10 cellular contexts compared by ENCODE assay signal in the genomic region with DNA sequence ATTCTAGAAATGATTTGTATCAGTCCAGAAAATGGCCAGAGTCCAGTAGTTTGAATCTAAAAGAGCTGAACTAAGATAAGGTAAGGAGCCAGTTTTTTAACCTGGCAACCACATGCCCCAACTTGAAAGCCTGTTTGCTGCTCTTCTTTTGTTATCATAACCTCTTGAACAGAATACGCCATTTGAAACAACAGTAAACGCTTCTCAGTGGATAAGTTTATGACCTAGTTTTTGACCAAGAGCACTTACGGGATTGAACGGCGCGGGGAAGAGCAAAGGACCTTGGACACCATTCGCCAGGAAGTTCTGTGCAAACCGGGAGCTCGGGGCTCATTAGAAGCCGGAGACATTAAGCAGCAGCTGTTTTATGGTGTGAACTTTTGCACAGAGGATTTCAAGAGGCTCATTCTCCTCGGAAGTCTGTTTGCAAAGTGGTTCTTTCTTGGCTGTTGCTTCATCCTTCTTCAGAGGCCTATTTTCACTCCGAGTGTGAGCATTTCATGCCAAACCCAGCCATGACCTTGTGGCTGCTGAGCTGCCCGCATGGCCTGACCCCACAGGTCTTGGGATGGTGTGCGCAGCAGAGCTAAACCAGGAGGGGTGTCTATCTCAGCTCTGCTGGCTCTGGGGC.
DNase-seq lines count a peak whose midpoint lies in the region; ATAC-seq and TF ChIP-seq lines count a peak whose summit lies in the region.
"Had no signal": no experiment of that assay in that cellular context is flagged by ENCODE, and none has a peak within 500 bp of the region (broad histone marks: within the 10 kb centered on the region; RNA-seq: fewer than 3 reads in every experiment).

No MANE protein-coding gene starts in this region.

- H3K27ac ChIP-seq in SK-N-MC (peak overlapping the region; percentile 42; the same call in 1 of the 2 replicates), right cardiac atrium (ENCODE audit: low read length) (peak overlapping the region; percentile 4), smooth muscle cell (ENCODE audit: low read depth) (peak overlapping the region; percentile 59)
- H3K27ac ChIP-seq: SJSA1 had no signal

- H3K4me2 ChIP-seq in smooth muscle cell = peak overlapping the region; percentile 81

- H3K27ac Mint-ChIP-seq in activated T-cell treated with anti-CD3 and anti-CD28 coated beads, Interleukin-2, amount 50 U/mL, for 72 hours = no peak overlapping the region

- peak; percentile 70 to 72 for ATAC-seq in right cardiac atrium
- ATAC-seq in GM19328 (IDR thresholded peaks at IDR 0.05; ENCODE audit: unreplicated experiment) = no peak
- no peak for ATAC-seq in activated T-cell treated with anti-CD3 and anti-CD28 coated beads, Interleukin-2, amount 50 U/mL, for 72 hours (replicated peaks in 1 of 2)
- ATAC-seq in GM19455 (IDR thresholded peaks at IDR 0.05; ENCODE audit: unreplicated experiment) = no peak

- intact Hi-C loops in right cardiac atrium (cut with DNase I) = no loop called here

- CTCF ChIA-PET in HEK293T (lab: Yijun Ruan, JAX) = interaction anchor here (0.5 to 0.7 kb wide), 2 partner anchors 77 to 207 kb away, joined by 3 to 4 read pairs; no protein-coding TSS in a partner anchor

- DNase-seq in HEK293T (ENCODE audit: extremely low spot score) (no peak), SK-N-MC (ENCODE audit: low read depth, low spot score) (no peak), right cardiac atrium (peak in 2 of 3 donors; percentile 29 to 66), smooth muscle cell (lab: John Stamatoyannopoulos, UW; ENCODE audit: unreplicated experiment) (no peak), NOMO-1 treated with dmso at 0.1 percent for 144 hours (lab: John Stamatoyannopoulos, UW; ENCODE audit: unreplicated experiment) (no peak)
- no peak for DNase-seq in activated T-cell treated with anti-CD3 and anti-CD28 coated beads, Interleukin-2, amount 50 U/mL, for 72 hours
- DNase-seq: activated T-cell treated with anti-CD3 and anti-CD28 coated beads for 4 hours had no signal

- POLR2A ChIA-PET in HEK293T (lab: Yijun Ruan, JAX) = interaction anchor here (1.0 to 1.7 kb wide), 3 partner anchors 16 to 215 kb away, joined by 3 to 5 read pairs (median 3); partner anchors contain the start of gene SOX4

- H3K36me3 ChIP-seq in SK-N-MC (ENCODE audit: insufficient read depth, low read length) = no peaks in the 10 kb centered on the region
- H3K36me3 ChIP-seq in smooth muscle cell (ENCODE audit: low read depth) = no peaks in the 10 kb centered on the region
- H3K36me3 ChIP-seq: SJSA1 had no signal

- H3K9me3 Mint-ChIP-seq in activated T-cell treated with anti-CD3 and anti-CD28 coated beads, Interleukin-2, amount 50 U/mL, for 72 hours = no peaks in the 10 kb centered on the region

- no peak overlapping the region for H3K4me3 Mint-ChIP-seq in activated T-cell treated with anti-CD3 and anti-CD28 coated beads, Interleukin-2, amount 50 U/mL, for 72 hours

- no peak overlapping the region for H3K4me3 ChIP-seq in SK-N-MC
- peak overlapping the region; percentile 18 for H3K4me3 ChIP-seq in right cardiac atrium (ENCODE audit: low read length)
- no peak overlapping the region for H3K4me3 ChIP-seq in smooth muscle cell
- H3K4me3 ChIP-seq: SJSA1 had no signal

- H3K9me3 ChIP-seq in SK-N-MC (ENCODE audit: low read depth, low read length) (no peaks in the 10 kb centered on the region), right cardiac atrium (ENCODE audit: control insufficient read depth, low read length) (no peaks in the 10 kb centered on the region), smooth muscle cell (replicated peaks; ENCODE audit: low read depth) (no peaks in the 10 kb centered on the region)
- H3K9me3 ChIP-seq: SJSA1 had no signal

- H3K27me3 ChIP-seq in right cardiac atrium (ENCODE audit: control insufficient read depth, insufficient read depth) (no peaks in the 10 kb centered on the region), smooth muscle cell (ENCODE audit: low read depth) (no peaks in the 10 kb centered on the region)
- H3K27me3 ChIP-seq: SJSA1 had no signal

- no peaks in the 10 kb centered on the region for H3K36me3 Mint-ChIP-seq in activated T-cell treated with anti-CD3 and anti-CD28 coated beads, Interleukin-2, amount 50 U/mL, for 72 hours (ENCODE audit: insufficient read depth in 2 of 2)

- no peaks in the 10 kb centered on the region for H3K79me2 ChIP-seq in smooth muscle cell (ENCODE audit: low read depth)

- 22% methylated on average over 14 of the region's 14 CpGs for WGBS in right cardiac atrium
- WGBS in smooth muscle cell (ENCODE audit: low lambda C conversion rate) = 33% methylated on average over 14 of the region's 14 CpGs

- peak overlapping the region; percentile 46 for H2AFZ ChIP-seq in smooth muscle cell (ENCODE audit: low read depth)

- peaks cover 9% of the 10 kb centered on the region for H3K4me1 ChIP-seq in right cardiac atrium (ENCODE audit: control insufficient read depth, insufficient read depth, low read length)
- H3K4me1 ChIP-seq in smooth muscle cell (ENCODE audit: low read depth) = no peaks in the 10 kb centered on the region

- no peaks in the 10 kb centered on the region for H3K4me1 Mint-ChIP-seq in activated T-cell treated with anti-CD3 and anti-CD28 coated beads, Interleukin-2, amount 50 U/mL, for 72 hours (ENCODE audit: low read depth)

- no peaks in the 10 kb centered on the region for H3K27me3 Mint-ChIP-seq in activated T-cell treated with anti-CD3 and anti-CD28 coated beads, Interleukin-2, amount 50 U/mL, for 72 hours (ENCODE audit: low read depth)

- no peaks in the 10 kb centered on the region for H4K20me1 ChIP-seq in smooth muscle cell (ENCODE audit: low read depth)

- no peak overlapping the region for H3K9ac ChIP-seq in SK-N-MC (ENCODE audit: insufficient read length)
- H3K9ac ChIP-seq in smooth muscle cell (ENCODE audit: low read depth) = no peak overlapping the region

- TF ChIP-seq CTCF in smooth muscle cell (IDR thresholded peaks at IDR 0.05; ENCODE audit: borderline replicate concordance, insufficient read depth, poor library complexity, severe bottlenecking) = no peak

- H3F3A ChIP-seq in smooth muscle cell (ENCODE audit: low read depth) = peaks cover 13% of the 10 kb centered on the region

TF ChIP-seq in HEK293T, 16 proteins besides CTCF, POLR2A, EP300 and RAD21:
- TF ChIP-seq HDGF (IDR thresholded peaks at IDR 0.05; ENCODE audit: borderline replicate concordance) (0 out of 2 replicates have a peak, but pooled peaks have one; percentile 7), NFRKB (IDR thresholded peaks at IDR 0.05) (no peak), L3MBTL2 (conservative IDR thresholded peaks at IDR 0.05) (0 out of 2 replicates have a peak, but pooled peaks have one; percentile 26)

Comparison
In these comparisons a context has a peak if more than half of its experiments do, and no peak if none do; other contexts are left out.
1. DNase-seq: peak in right cardiac atrium (2 of 3); none in HEK293T (single experiment), SK-N-MC (single experiment), smooth muscle cell (single experiment), NOMO-1 treated with dmso at 0.1 percent for 144 hours (single experiment) and activated T-cell treated with anti-CD3 and anti-CD28 coated beads, Interleukin-2, amount 50 U/mL, for 72 hours (0 of 2).
2. H3K27ac ChIP-seq: peak in every context shown above with its lines; median percentile 59 in smooth muscle cell; 42 in SK-N-MC; 4 in right cardiac atrium.
3. ATAC-seq: peak in right cardiac atrium (2 of 2); none in GM19328 (single experiment), activated T-cell treated with anti-CD3 and anti-CD28 coated beads, Interleukin-2, amount 50 U/mL, for 72 hours (0 of 2) and GM19455 (single experiment).